1 cellular context compared by ENCODE assay signal in the genomic region with DNA sequence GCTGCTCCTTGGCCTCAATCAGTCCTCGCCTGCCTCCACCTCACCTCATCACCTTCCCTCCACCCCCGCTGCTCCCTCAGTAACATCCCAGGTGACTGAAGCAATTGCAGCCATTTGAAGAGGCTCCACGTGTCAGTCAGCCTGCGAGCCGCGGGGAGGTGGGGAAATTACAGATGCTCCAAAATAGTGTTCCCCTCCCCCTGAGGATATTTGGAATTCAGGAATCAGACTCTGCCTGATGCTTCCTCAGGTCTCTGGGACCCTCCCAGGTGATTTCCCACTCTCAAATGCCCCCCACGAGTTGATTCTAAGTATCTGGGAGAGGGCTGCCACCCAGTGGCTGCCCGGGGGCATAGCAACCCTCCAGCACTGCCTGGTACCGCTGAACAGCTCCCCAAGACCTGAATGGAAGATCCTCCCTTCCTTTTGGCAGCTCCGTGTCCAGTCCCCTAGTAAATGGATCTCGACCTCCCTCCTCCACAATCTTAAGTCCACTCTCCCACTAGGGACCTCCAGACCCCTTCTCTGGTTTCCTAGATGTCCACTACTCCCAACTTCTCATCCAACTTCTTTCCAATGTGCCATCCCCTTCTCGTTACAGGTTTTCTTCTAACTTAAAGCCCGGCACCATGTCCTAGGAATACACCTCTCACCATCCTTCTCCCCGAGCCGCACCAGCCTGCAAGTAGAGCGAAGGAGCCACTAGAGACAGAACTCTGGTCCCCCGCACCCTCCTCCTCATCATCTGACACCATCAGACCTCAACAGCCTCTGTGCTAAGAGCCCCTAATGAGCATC.
TF ChIP-seq lines count a peak whose summit lies in the region.

No MANE protein-coding gene starts in this region.

TF ChIP-seq in K562, 482 proteins besides CTCF, POLR2A, EP300 and RAD21 (continued from another document):
- no peak for TF ChIP-seq ZBTB5 (IDR thresholded peaks at IDR 0.05)
- no peak for TF ChIP-seq KDM2B (CRISPR knock-in tag; IDR thresholded peaks at IDR 0.05)
- TF ChIP-seq EGR1 (conservative IDR thresholded peaks at IDR 0.05) = peak; percentile 39; the same call in 1 of the 2 replicates
- no peak for TF ChIP-seq NFE2L1 (tag; IDR thresholded peaks at IDR 0.05; ENCODE audit: borderline replicate concordance, low read depth)
- TF ChIP-seq PURB (CRISPR knock-in tag; IDR thresholded peaks at IDR 0.05; ENCODE audit: low read depth) = no peak
- TF ChIP-seq JUN (IDR thresholded peaks at IDR 0.05; ENCODE audit: borderline replicate concordance, low read depth, low read length) = 0 out of 2 replicates have a peak, but pooled peaks have one; percentile 18
- no peak for TF ChIP-seq JUN (CRISPR knock-in tag; IDR thresholded peaks at IDR 0.05; ENCODE audit: borderline replicate concordance)
- TF ChIP-seq BRF1 (IDR thresholded peaks at IDR 0.05; ENCODE audit: borderline replicate concordance, extremely low read depth, insufficient read length) = no peak
- peak; percentile 36; the same call in 1 of the 2 replicates for TF ChIP-seq TFAP4 (CRISPR knock-in tag; IDR thresholded peaks at IDR 0.05; ENCODE audit: borderline replicate concordance)
- no peak for TF ChIP-seq RNF219 (CRISPR knock-in tag; IDR thresholded peaks at IDR 0.05)
- TF ChIP-seq ZNF263 (CRISPR knock-in tag; IDR thresholded peaks at IDR 0.05; ENCODE audit: borderline replicate concordance) = 0 out of 2 replicates have a peak, but pooled peaks have one; percentile 17
- TF ChIP-seq ZNF140 (CRISPR knock-in tag; IDR thresholded peaks at IDR 0.05) = no peak
- no peak for TF ChIP-seq BDP1 (IDR thresholded peaks at IDR 0.05; ENCODE audit: insufficient read depth, insufficient read length)
- no peak for TF ChIP-seq PRPF4 (IDR thresholded peaks at IDR 0.05; ENCODE audit: insufficient read depth, low read depth, low read length, poor library complexity, severe bottlenecking)
- peak; percentile 95 for TF ChIP-seq DEAF1 (CRISPR knock-in tag; IDR thresholded peaks at IDR 0.05)
- TF ChIP-seq ARID3B (CRISPR knock-in tag; IDR thresholded peaks at IDR 0.05; ENCODE audit: borderline replicate concordance) = no peak
- TF ChIP-seq, protein P1, sequence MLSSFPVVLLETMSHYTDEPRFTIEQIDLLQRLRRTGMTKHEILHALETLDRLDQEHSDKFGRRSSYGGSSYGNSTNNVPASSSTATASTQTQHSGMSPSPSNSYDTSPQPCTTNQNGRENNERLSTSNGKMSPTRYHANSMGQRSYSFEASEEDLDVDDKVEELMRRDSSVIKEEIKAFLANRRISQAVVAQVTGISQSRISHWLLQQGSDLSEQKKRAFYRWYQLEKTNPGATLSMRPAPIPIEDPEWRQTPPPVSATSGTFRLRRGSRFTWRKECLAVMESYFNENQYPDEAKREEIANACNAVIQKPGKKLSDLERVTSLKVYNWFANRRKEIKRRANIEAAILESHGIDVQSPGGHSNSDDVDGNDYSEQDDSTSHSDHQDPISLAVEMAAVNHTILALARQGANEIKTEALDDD (IDR thresholded peaks at IDR 0.05) = no peak
- TF ChIP-seq, protein P2, sequence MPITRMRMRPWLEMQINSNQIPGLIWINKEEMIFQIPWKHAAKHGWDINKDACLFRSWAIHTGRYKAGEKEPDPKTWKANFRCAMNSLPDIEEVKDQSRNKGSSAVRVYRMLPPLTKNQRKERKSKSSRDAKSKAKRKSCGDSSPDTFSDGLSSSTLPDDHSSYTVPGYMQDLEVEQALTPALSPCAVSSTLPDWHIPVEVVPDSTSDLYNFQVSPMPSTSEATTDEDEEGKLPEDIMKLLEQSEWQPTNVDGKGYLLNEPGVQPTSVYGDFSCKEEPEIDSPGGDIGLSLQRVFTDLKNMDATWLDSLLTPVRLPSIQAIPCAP (CRISPR knock-in tag; IDR thresholded peaks at IDR 0.05; ENCODE audit: borderline replicate concordance) = no peak
- TF ChIP-seq PHF8 (IDR thresholded peaks at IDR 0.05; ENCODE audit: borderline replicate concordance, low read length) = no peak
- TF ChIP-seq ARHGAP35 (IDR thresholded peaks at IDR 0.05; ENCODE audit: partially characterized antibody) = no peak
- TF ChIP-seq KLF10 (CRISPR knock-in tag; IDR thresholded peaks at IDR 0.05) = no peak
- TF ChIP-seq ZNF124 (CRISPR knock-in tag; IDR thresholded peaks at IDR 0.05) = no peak
- TF ChIP-seq NBN (IDR thresholded peaks at IDR 0.05; ENCODE audit: low read depth) = 0 out of 2 replicates have a peak, but pooled peaks have one; percentile 26
- TF ChIP-seq, protein P3, sequence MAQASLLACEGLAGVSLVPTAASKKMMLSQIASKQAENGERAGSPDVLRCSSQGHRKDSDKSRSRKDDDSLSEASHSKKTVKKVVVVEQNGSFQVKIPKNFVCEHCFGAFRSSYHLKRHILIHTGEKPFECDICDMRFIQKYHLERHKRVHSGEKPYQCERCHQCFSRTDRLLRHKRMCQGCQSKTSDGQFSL (CRISPR knock-in tag; IDR thresholded peaks at IDR 0.05) = no peak
- TF ChIP-seq, protein P3 (tag; IDR thresholded peaks at IDR 0.05) = 0 out of 4 replicates have a peak, but pooled peaks of 1 of the 2 experiments have one; percentile 35
- TF ChIP-seq HDAC6 (IDR thresholded peaks at IDR 0.05; ENCODE audit: low read depth, low read length) = no peak
- TF ChIP-seq KAT7 (CRISPR knock-in tag; IDR thresholded peaks at IDR 0.05; ENCODE audit: borderline replicate concordance) = no peak
- TF ChIP-seq GTF2A2 (tag; IDR thresholded peaks at IDR 0.05) = no peak
- peak; percentile 57; the same call in 1 of the 2 replicates for TF ChIP-seq RB1 (IDR thresholded peaks at IDR 0.05; ENCODE audit: low read depth)
- no peak for TF ChIP-seq ZNF197 (CRISPR knock-in tag; IDR thresholded peaks at IDR 0.05; ENCODE audit: low read depth)
- TF ChIP-seq, protein P4, sequence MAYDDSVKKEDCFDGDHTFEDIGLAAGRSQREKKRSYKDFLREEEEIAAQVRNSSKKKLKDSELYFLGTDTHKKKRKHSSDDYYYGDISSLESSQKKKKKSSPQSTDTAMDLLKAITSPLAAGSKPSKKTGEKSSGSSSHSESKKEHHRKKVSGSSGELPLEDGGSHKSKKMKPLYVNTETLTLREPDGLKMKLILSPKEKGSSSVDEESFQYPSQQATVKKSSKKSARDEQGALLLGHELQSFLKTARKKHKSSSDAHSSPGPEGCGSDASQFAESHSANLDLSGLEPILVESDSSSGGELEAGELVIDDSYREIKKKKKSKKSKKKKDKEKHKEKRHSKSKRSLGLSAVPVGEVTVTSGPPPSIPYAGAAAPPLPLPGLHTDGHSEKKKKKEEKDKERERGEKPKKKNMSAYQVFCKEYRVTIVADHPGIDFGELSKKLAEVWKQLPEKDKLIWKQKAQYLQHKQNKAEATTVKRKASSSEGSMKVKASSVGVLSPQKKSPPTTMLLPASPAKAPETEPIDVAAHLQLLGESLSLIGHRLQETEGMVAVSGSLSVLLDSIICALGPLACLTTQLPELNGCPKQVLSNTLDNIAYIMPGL (CRISPR knock-in tag; IDR thresholded peaks at IDR 0.05) = no peak
- TF ChIP-seq PKNOX1 (IDR thresholded peaks at IDR 0.05) = peak; percentile 86
- TF ChIP-seq CREB3L1 (IDR thresholded peaks at IDR 0.05; ENCODE audit: borderline replicate concordance, low read depth) = peak; percentile 80
- TF ChIP-seq NONO (IDR thresholded peaks at IDR 0.05; ENCODE audit: low read depth in 2 of 2, low read length in 1 of 2) = no peak
- no peak for TF ChIP-seq NFXL1 (CRISPR knock-in tag; IDR thresholded peaks at IDR 0.05)
- peak in 1 of 3 experiments; percentile 60 for TF ChIP-seq YY1 (IDR thresholded peaks at IDR 0.05; ENCODE audit: borderline replicate concordance in 1 of 3, control insufficient read depth in 1 of 3, extremely low read depth in 1 of 3, insufficient read depth in 3 of 3, insufficient read length in 1 of 3, insufficient replicate concordance in 2 of 3, low read depth in 1 of 3, low read length in 2 of 3)
- TF ChIP-seq TCF7 (IDR thresholded peaks at IDR 0.05; ENCODE audit: borderline replicate concordance) = no peak
